In genomic region chr15:31400222-31400927, GRCh38 we compare ENCODE assay signal across 17 cellular contexts.
A peak's percentile ranks its signal among the peaks of the same experiment; 100 is the strongest.
DNase-seq lines count a peak whose midpoint lies in the region; ATAC-seq and TF ChIP-seq lines count a peak whose summit lies in the region.
"Had no signal": no experiment of that assay in that cellular context is flagged by ENCODE, and none has a peak within 500 bp of the region (broad histone marks: within the 10 kb centered on the region; RNA-seq: fewer than 3 reads in every experiment).

No MANE protein-coding gene starts in this region.

- DNase-seq in activated naive CD4-positive, alpha-beta T cell treated with anti-CD3 and anti-CD28 coated beads for 36 hours, result no peak
- DNase-seq in SJSA1 (ENCODE audit: low read depth in 1 of 2, low spot score in 2 of 2) (peak in 1 of 2 experiments; percentile 76), fibroblast of mammary gland (ENCODE audit: low read depth) (peak; percentile 32)
- no peak for DNase-seq in stimulated activated naive CD8-positive, alpha-beta T cell treated with anti-CD3 and anti-CD28 coated beads, Interleukin-15, amount 100 ng/mL, for 72 hours
- DNase-seq: amygdala, head of caudate nucleus, kidney glomerular epithelial cell, NCI-H187, NCI-H510A treated with DMSO at 0.1 percent for 48 hours had no signal

- no peak overlapping the region for H3K4me3 Mint-ChIP-seq in activated naive CD4-positive, alpha-beta T cell treated with anti-CD3 and anti-CD28 coated beads, Interleukin-2, amount 50 U/mL, for 24 hours
- no peak overlapping the region for H3K4me3 Mint-ChIP-seq in activated naive CD4-positive, alpha-beta T cell treated with anti-CD3 and anti-CD28 coated beads for 36 hours
- peak overlapping the region in 1 of 2 donors; percentile 63 for H3K4me3 Mint-ChIP-seq in stimulated activated naive CD8-positive, alpha-beta T cell treated with anti-CD3 and anti-CD28 coated beads, Interleukin-15, amount 100 ng/mL, for 72 hours

- peaks cover 31% of the 10 kb centered on the region for H3K4me1 Mint-ChIP-seq in activated naive CD4-positive, alpha-beta T cell treated with anti-CD3 and anti-CD28 coated beads, Interleukin-2, amount 50 U/mL, for 24 hours
- peaks cover 35% of the 10 kb centered on the region for H3K4me1 Mint-ChIP-seq in activated naive CD4-positive, alpha-beta T cell treated with anti-CD3 and anti-CD28 coated beads for 36 hours (ENCODE audit: low read depth)
- H3K4me1 Mint-ChIP-seq in stimulated activated naive CD8-positive, alpha-beta T cell treated with anti-CD3 and anti-CD28 coated beads, Interleukin-15, amount 100 ng/mL, for 72 hours, result peaks cover 82% of the 10 kb centered on the region

- H3K27ac ChIP-seq in SJSA1, result peak overlapping the region; percentile 54
- H3K27ac ChIP-seq: epithelial cell of prostate, HL-60, prostate gland, SK-N-MC had no signal

- H3K9me3 Mint-ChIP-seq in activated naive CD4-positive, alpha-beta T cell treated with anti-CD3 and anti-CD28 coated beads, Interleukin-2, amount 50 U/mL, for 24 hours, result no peaks in the 10 kb centered on the region
- H3K9me3 Mint-ChIP-seq in activated naive CD4-positive, alpha-beta T cell treated with anti-CD3 and anti-CD28 coated beads for 36 hours, result no peaks in the 10 kb centered on the region
- peaks cover 0 to 6% of the 10 kb centered on the region in 2 donors for H3K9me3 Mint-ChIP-seq in stimulated activated naive CD8-positive, alpha-beta T cell treated with anti-CD3 and anti-CD28 coated beads, Interleukin-15, amount 100 ng/mL, for 72 hours

- intact Hi-C loops in activated naive CD4-positive, alpha-beta T cell treated with anti-CD3 and anti-CD28 coated beads for 36 hours (cut with micrococcal nuclease), result no loop called here

- CTCF ChIA-PET in activated naive CD4-positive, alpha-beta T cell treated with anti-CD3 and anti-CD28 coated beads for 36 hours (lab: Charles Lee), result interaction anchor here (0.5 to 0.7 kb wide), 2 partner anchors 179 to 599 kb away, joined by 3 to 4 read pairs; no protein-coding TSS in a partner anchor

- H3K36me3 Mint-ChIP-seq in activated naive CD4-positive, alpha-beta T cell treated with anti-CD3 and anti-CD28 coated beads, Interleukin-2, amount 50 U/mL, for 24 hours, result no peaks in the 10 kb centered on the region
- no peaks in the 10 kb centered on the region for H3K36me3 Mint-ChIP-seq in activated naive CD4-positive, alpha-beta T cell treated with anti-CD3 and anti-CD28 coated beads for 36 hours (ENCODE audit: low read depth)

- no peaks in the 10 kb centered on the region for H3K36me3 ChIP-seq in SJSA1
- H3K36me3 ChIP-seq: prostate gland had no signal

- H3K4me3 ChIP-seq in SJSA1 (no peak overlapping the region), fibroblast of mammary gland (ENCODE audit: control insufficient read depth, low read depth, low read length) (no peak overlapping the region)
- H3K4me3 ChIP-seq: prostate gland, SK-N-MC had no signal

- no peaks in the 10 kb centered on the region for H3K27me3 ChIP-seq in SJSA1 (replicated peaks)

- peak overlapping the region; percentile 8 for H3K27ac Mint-ChIP-seq in activated naive CD4-positive, alpha-beta T cell treated with anti-CD3 and anti-CD28 coated beads, Interleukin-2, amount 50 U/mL, for 24 hours
- H3K27ac Mint-ChIP-seq in activated naive CD4-positive, alpha-beta T cell treated with anti-CD3 and anti-CD28 coated beads for 36 hours, result no peak overlapping the region
- H3K27ac Mint-ChIP-seq in stimulated activated naive CD8-positive, alpha-beta T cell treated with anti-CD3 and anti-CD28 coated beads, Interleukin-15, amount 100 ng/mL, for 72 hours, result peak overlapping the region; percentile 68 to 87

- no peaks in the 10 kb centered on the region for H3K9me3 ChIP-seq in SJSA1 (replicated peaks)
- H3K9me3 ChIP-seq: prostate gland had no signal

- no peak for TF ChIP-seq CTCF in fibroblast of mammary gland (conservative IDR thresholded peaks at IDR 0.05; ENCODE audit: control insufficient read depth, insufficient read depth, low read depth, low read length)

- peaks cover 73% of the 10 kb centered on the region for H3K4me1 ChIP-seq in SJSA1 (replicated peaks)

- no peaks in the 10 kb centered on the region for H3K27me3 Mint-ChIP-seq in activated naive CD4-positive, alpha-beta T cell treated with anti-CD3 and anti-CD28 coated beads, Interleukin-2, amount 50 U/mL, for 24 hours
- H3K27me3 Mint-ChIP-seq in activated naive CD4-positive, alpha-beta T cell treated with anti-CD3 and anti-CD28 coated beads for 36 hours (ENCODE audit: low read depth), result no peaks in the 10 kb centered on the region
- no peaks in the 10 kb centered on the region for H3K27me3 Mint-ChIP-seq in stimulated activated naive CD8-positive, alpha-beta T cell treated with anti-CD3 and anti-CD28 coated beads, Interleukin-15, amount 100 ng/mL, for 72 hours

- ATAC-seq in stimulated activated naive CD8-positive, alpha-beta T cell treated with anti-CD3 and anti-CD28 coated beads, Interleukin-15, amount 100 ng/mL, for 72 hours, result peak; percentile 14
- no peak for ATAC-seq in HG03025 (IDR thresholded peaks at IDR 0.05; ENCODE audit: low FRiP score, unreplicated experiment)
- ATAC-seq in activated CD4-positive, CD25-positive, alpha-beta regulatory T cell treated with anti-CD3 and anti-CD28 coated beads, Interleukin-2, amount 50 U/mL, for 24 hours, result no peak
- no peak for ATAC-seq in GM21515 (IDR thresholded peaks at IDR 0.05; ENCODE audit: unreplicated experiment)
